ENCODE assay signal across 1 cellular context in genomic region chr22:18994780-18995711, GRCh38.
TF ChIP-seq lines count a peak whose summit lies in the region.

No MANE protein-coding gene starts in this region.

TF ChIP-seq in K562, 482 proteins besides CTCF, POLR2A, EP300 and RAD21 (continued from another document):
- TF ChIP-seq, protein P1, sequence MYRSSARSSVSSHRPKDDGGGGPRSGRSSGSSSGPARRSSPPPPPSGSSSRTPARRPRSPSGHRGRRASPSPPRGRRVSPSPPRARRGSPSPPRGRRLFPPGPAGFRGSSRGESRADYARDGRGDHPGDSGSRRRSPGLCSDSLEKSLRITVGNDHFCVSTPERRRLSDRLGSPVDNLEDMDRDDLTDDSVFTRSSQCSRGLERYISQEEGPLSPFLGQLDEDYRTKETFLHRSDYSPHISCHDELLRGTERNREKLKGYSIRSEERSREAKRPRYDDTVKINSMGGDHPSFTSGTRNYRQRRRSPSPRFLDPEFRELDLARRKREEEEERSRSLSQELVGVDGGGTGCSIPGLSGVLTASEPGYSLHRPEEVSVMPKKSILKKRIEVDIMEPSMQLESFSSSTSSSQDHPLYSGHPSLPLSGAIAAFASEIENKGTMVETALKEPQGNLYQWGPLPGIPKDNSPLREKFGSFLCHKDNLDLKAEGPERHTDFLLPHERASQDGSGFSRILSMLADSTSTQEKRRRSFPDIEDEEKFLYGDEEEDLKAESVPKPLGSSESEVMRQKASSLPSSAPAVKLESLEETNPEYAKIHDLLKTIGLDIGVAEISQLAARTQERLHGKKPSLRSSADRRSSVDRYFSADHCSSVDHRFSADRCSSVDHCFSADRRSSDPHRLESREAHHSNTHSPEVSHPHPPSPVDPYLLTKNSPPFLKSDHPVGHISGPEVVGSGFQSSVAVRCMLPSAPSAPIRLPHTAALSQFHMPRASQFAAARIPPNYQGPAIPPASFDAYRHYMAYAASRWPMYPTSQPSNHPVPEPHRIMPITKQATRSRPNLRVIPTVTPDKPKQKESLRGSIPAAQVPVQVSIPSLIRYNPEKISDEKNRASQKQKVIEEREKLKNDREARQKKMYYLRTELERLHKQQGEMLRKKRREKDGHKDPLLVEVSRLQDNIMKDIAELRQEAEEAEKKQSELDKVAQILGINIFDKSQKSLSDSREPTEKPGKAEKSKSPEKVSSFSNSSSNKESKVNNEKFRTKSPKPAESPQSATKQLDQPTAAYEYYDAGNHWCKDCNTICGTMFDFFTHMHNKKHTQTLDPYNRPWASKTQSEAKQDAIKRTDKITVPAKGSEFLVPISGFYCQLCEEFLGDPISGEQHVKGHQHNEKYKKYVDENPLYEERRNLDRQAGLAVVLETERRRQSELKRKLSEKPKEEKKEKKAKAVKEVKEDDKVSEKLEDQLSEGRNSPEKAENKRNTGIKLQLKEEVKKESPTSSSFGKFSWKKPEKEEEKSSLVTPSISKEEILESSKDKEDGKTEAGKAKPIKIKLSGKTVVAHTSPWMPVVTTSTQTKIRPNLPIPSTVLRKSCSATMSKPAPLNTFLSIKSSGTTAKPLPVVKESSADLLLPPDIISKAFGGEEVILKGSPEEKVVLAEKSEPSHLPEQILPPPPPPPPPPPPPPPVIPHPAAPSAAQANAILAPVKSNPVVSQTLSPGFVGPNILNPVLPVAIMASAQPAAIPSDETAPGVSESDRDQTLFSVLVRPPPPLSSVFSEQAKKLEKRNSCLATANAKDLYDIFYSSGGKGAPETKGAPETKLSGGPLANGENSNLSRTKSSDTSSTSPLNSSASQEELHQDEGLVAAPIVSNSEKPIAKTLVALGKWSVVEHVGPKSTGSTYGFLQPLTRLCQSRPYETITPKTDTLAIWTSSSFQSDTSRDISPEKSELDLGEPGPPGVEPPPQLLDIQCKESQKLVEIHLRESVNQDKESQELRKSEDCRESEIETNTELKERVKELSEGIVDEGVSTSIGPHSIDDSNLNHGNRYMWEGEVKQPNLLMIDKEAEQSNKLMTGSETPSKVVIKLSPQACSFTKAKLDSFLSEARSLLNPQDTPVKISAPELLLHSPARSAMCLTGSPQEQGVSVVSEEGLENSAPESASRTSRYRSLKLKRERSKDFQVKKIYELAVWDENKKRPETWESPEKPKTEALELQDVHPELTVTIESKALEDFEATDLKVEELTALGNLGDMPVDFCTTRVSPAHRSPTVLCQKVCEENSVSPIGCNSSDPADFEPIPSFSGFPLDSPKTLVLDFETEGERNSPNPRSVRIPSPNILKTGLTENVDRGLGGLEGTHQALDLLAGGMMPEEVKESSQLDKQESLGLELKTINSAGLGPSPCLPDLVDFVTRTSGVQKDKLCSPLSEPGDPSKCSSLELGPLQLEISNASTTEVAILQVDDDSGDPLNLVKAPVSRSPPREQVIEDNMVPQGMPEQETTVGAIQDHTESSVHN (IDR thresholded peaks at IDR 0.05; ENCODE audit: borderline replicate concordance in 1 of 2, low read depth in 1 of 2): no peak
- no peak for TF ChIP-seq ID3 (CRISPR knock-in tag; IDR thresholded peaks at IDR 0.05)
- TF ChIP-seq ID3 (tag; IDR thresholded peaks at IDR 0.05): 0 out of 2 replicates have a peak, but pooled peaks have one; percentile 64
- TF ChIP-seq CREB5 (CRISPR knock-in tag; IDR thresholded peaks at IDR 0.05): no peak
